In the genomic region with DNA sequence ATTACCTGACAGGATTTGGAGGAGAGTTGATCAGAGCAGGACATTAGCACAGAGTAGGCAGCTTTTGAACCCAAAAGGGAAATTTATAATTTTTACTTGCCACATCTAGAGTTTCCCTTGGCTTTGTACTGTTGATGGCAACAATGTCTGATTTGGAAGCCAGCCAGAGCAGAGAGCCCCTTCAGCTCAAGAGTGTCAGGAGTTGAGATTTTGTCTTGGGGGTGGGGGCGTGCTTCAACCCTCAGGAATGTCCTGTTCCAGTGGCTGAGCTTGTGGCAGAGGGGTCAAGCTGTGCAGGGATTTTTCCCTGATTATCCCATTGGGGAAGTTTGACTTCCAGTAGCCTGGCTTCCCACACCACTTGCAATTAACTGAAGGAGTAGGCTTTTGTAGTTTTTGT, we compare ENCODE assay signal across 19 cellular contexts. TPM values are rescaled to one million over a fixed set of nuclear protein-coding genes. Genes with fewer than 3 reads are reported as not detected.
DNase-seq lines count a peak whose midpoint lies in the region; ATAC-seq and TF ChIP-seq lines count a peak whose summit lies in the region.
"Had no signal": no experiment of that assay in that cellular context is flagged by ENCODE, and none has a peak within 500 bp of the region (broad histone marks: within the 10 kb centered on the region; RNA-seq: fewer than 3 reads in every experiment).

No MANE protein-coding gene starts in this region.

- no peak overlapping the region for H3K4me3 ChIP-seq in CD4-positive, CD25-positive, alpha-beta regulatory T cell (ENCODE audit: low read depth, low read length)
- H3K4me3 ChIP-seq in thyroid gland (replicated peaks in 1 of 3), result no peak overlapping the region
- H3K4me3 ChIP-seq: A549, BLaER1 had no signal

- peaks cover 14 to 21% of the 10 kb centered on the region in 2 experiments for H3K9me3 ChIP-seq in CD4-positive, CD25-positive, alpha-beta regulatory T cell (ENCODE audit: control insufficient read depth in 2 of 2, low read length in 2 of 2)
- no peaks in the 10 kb centered on the region for H3K9me3 ChIP-seq in thyroid gland

- intact Hi-C loops in thyroid gland (cut with DNase I), result no loop called here

- ATAC-seq in CD4-positive, CD25-positive, alpha-beta regulatory T cell (ENCODE audit: low read depth in 2 of 2), result no peak
- no peak for ATAC-seq in GM19397 (IDR thresholded peaks at IDR 0.05; ENCODE audit: unreplicated experiment)
- ATAC-seq: A549; CD8-positive, alpha-beta T cell had no signal

- peak overlapping the region in 2 of 3 donors; percentile 49 to 68 for H3K27ac Mint-ChIP-seq in CD4-positive, CD25-positive, alpha-beta regulatory T cell
- H3K27ac Mint-ChIP-seq: CD14-positive monocyte; CD4-positive, alpha-beta T cell; CD8-positive, alpha-beta T cell had no signal

- H3K36me3 ChIP-seq in CD4-positive, CD25-positive, alpha-beta regulatory T cell (ENCODE audit: control insufficient read depth, insufficient read depth, low read length), result peaks cover 55% of the 10 kb centered on the region
- no peaks in the 10 kb centered on the region for H3K36me3 ChIP-seq in thyroid gland
- H3K36me3 ChIP-seq: BE2C had no signal

- peaks cover 27 to 37% (median 32%) of the 10 kb centered on the region in 4 donors for H3K4me1 Mint-ChIP-seq in CD4-positive, CD25-positive, alpha-beta regulatory T cell

- H3K27me3 Mint-ChIP-seq in CD4-positive, CD25-positive, alpha-beta regulatory T cell, result no peaks in the 10 kb centered on the region
- H3K27me3 Mint-ChIP-seq: CD4-positive, alpha-beta T cell had no signal

- in situ Hi-C loops in ACHN (cut with HindIII; ENCODE audit: low pct_ligation_motif_present, low pct_unique_long_range_greater_than_20kb, low sequenced_read_pairs), result no loop called here

- no peaks in the 10 kb centered on the region for H3K27me3 ChIP-seq in CD4-positive, CD25-positive, alpha-beta regulatory T cell (ENCODE audit: control insufficient read depth, insufficient read depth, low read length)
- H3K27me3 ChIP-seq in thyroid gland, result no peaks in the 10 kb centered on the region
- H3K27me3 ChIP-seq: BE2C, BLaER1 had no signal

- DNase-seq in CD4-positive, CD25-positive, alpha-beta regulatory T cell, result no peak
- peak; percentile 23 for DNase-seq in kidney tubule cell (ENCODE audit: low spot score)
- peak; percentile 15 for DNase-seq in renal cortical epithelial cell (ENCODE audit: low read depth)
- DNase-seq in thyroid gland, result peak; percentile 54 to 57
- no peak for DNase-seq in anterior cingulate cortex (lab: John Stamatoyannopoulos, UW)
- DNase-seq in ACHN, result no peak
- DNase-seq: BE2C; C1 segment of cervical spinal cord; Caco-2; Calu3; CD4-positive, alpha-beta T cell; CD8-positive, alpha-beta T cell; DMS79 treated with DMSO at 0.1 percent for 48 hours; GF-D8 had no signal

- WGBS in thyroid gland, 2 donors, result 38 to 44% methylated on average over 1 of the region's 1 CpG

- peaks cover 0 to 21% (median 10%) of the 10 kb centered on the region in 7 donors for H3K9me3 Mint-ChIP-seq in CD4-positive, CD25-positive, alpha-beta regulatory T cell

- H3K27ac ChIP-seq in CD4-positive, CD25-positive, alpha-beta regulatory T cell (ENCODE audit: insufficient read depth, low read length, poor library complexity, severe bottlenecking), result no peak overlapping the region
- H3K27ac ChIP-seq in thyroid gland, result no peak overlapping the region
- H3K27ac ChIP-seq: 22Rv1, A549, BLaER1 had no signal

- H3K36me3 Mint-ChIP-seq in CD4-positive, CD25-positive, alpha-beta regulatory T cell, result peaks cover 64% of the 10 kb centered on the region

- peaks cover 9% of the 10 kb centered on the region for H3K4me1 ChIP-seq in CD4-positive, CD25-positive, alpha-beta regulatory T cell (ENCODE audit: control insufficient read depth, insufficient read depth, low read length, poor library complexity, severe bottlenecking)
- peaks cover 11 to 12% of the 10 kb centered on the region in 2 donors for H3K4me1 ChIP-seq in thyroid gland
- H3K4me1 ChIP-seq: A549, BE2C, Caco-2 had no signal

- no peak for TF ChIP-seq CTCF in thyroid gland (IDR thresholded peaks at IDR 0.05)

- no peak for TF ChIP-seq POLR2A in thyroid gland (IDR thresholded peaks at IDR 0.05)

- no peak overlapping the region for H3K4me3 Mint-ChIP-seq in CD4-positive, CD25-positive, alpha-beta regulatory T cell
- H3K4me3 Mint-ChIP-seq: CD14-positive monocyte; CD4-positive, alpha-beta T cell; CD8-positive, alpha-beta T cell had no signal

RNA-seq across cellular contexts. Expression of gene SP4, which starts 27.0 kb away (rescaled TPM):
- 43.5 TPM for total RNA-seq in CD4-positive, CD25-positive, alpha-beta regulatory T cell
- 10 to 100 TPM; 14.9 to 17.4 (median 16.5) TPM for polyA plus RNA-seq in CD4-positive, CD25-positive, alpha-beta regulatory T cell
- total RNA-seq in renal cortical epithelial cell (4.3 and 10.7 TPM in 2 replicates), thyroid gland (10 to 100 TPM; 16.9 to 33.8 (median 23.9) TPM)

Comparison
In these comparisons a context has a peak if more than half of its experiments do, and no peak if none do; other contexts are left out.
1. DNase-seq: peak in kidney tubule cell (single experiment), renal cortical epithelial cell (single experiment) and thyroid gland (2 of 2); none in CD4-positive, CD25-positive, alpha-beta regulatory T cell (0 of 3), anterior cingulate cortex (0 of 58) and ACHN (single experiment).